Comparison of ENCODE assay signal across 1 cellular context in genomic region chr19:55476100-55476775, GRCh38.
TF ChIP-seq lines count a peak whose summit lies in the region.

Gene ZNF628 (plus strand): TSS chr19:55476617. CDS start chr19:55479911, 3,294 bp downstream.

TF ChIP-seq in IMR-90, 13 proteins besides CTCF, POLR2A, EP300 and RAD21 (continued from another document):
- TF ChIP-seq ELK1 (IDR thresholded peaks at IDR 0.05; ENCODE audit: borderline replicate concordance, low read depth, low read length): no peak
- no peak for TF ChIP-seq CHD1 (IDR thresholded peaks at IDR 0.05; ENCODE audit: low read depth, low read length)
